In genomic region chr18:71405142-71405806, GRCh38 we compare ENCODE assay signal across 26 cellular contexts.
DNase-seq lines count a peak whose midpoint lies in the region; ATAC-seq, FAIRE-seq and TF ChIP-seq lines count a peak whose summit lies in the region.
"Had no signal": no experiment of that assay in that cellular context is flagged by ENCODE, and none has a peak within 500 bp of the region (broad histone marks: within the 10 kb centered on the region; RNA-seq: fewer than 3 reads in every experiment).

No MANE protein-coding gene starts in this region.

- no peak overlapping the region for H2BK5ac ChIP-seq in neuronal stem cell (ENCODE audit: low read length)

- H3K79me1 ChIP-seq in neuronal stem cell (ENCODE audit: low read depth, low read length), result no peaks in the 10 kb centered on the region

- ATAC-seq in left lung, result no peak
- ATAC-seq: GM12878 had no signal

- H4K91ac ChIP-seq in neuronal stem cell (ENCODE audit: low read depth, low read length, poor library complexity), result no peak overlapping the region

- FAIRE-seq in small intestine (lab: Jason Lieb, UNC), result no peak
- FAIRE-seq: GM12878, RCC 7860 had no signal

- H3K18ac ChIP-seq in neuronal stem cell (ENCODE audit: low read length), result no peak overlapping the region

- H4K8ac ChIP-seq in neuronal stem cell (ENCODE audit: low read depth, low read length), result no peak overlapping the region

- H3K9me3 ChIP-seq in OCI-LY3 (ENCODE audit: insufficient read depth, low read length), result no peaks in the 10 kb centered on the region
- no peaks in the 10 kb centered on the region for H3K9me3 ChIP-seq in neuronal stem cell (replicated peaks in 1 of 2; ENCODE audit: control insufficient read depth in 2 of 2, insufficient read depth in 1 of 2, low read depth in 1 of 2, low read length in 2 of 2)
- no peaks in the 10 kb centered on the region for H3K9me3 ChIP-seq in left lung
- H3K9me3 ChIP-seq in small intestine (ENCODE audit: control insufficient read depth, low read depth), result no peaks in the 10 kb centered on the region
- H3K9me3 ChIP-seq: BLaER1, HAP-1, MG63, SK-N-SH had no signal

- H3K9ac ChIP-seq in OCI-LY3 (ENCODE audit: low read length) (no peak overlapping the region), neuronal stem cell (ENCODE audit: low read depth, low read length, poor library complexity) (no peak overlapping the region)
- H3K9ac ChIP-seq: BLaER1, SK-N-SH had no signal

- no peak overlapping the region for H3K14ac ChIP-seq in neuronal stem cell (ENCODE audit: low read length)

- no peaks in the 10 kb centered on the region for H3K36me3 ChIP-seq in OCI-LY3 (replicated peaks; ENCODE audit: low read depth, low read length)
- H3K36me3 ChIP-seq in neuronal stem cell (replicated peaks in 1 of 2; ENCODE audit: control insufficient read depth in 2 of 2, insufficient read depth in 2 of 2, low read length in 2 of 2), result no peaks in the 10 kb centered on the region
- no peaks in the 10 kb centered on the region for H3K36me3 ChIP-seq in left lung
- no peaks in the 10 kb centered on the region for H3K36me3 ChIP-seq in small intestine (ENCODE audit: control insufficient read depth in 2 of 2, insufficient read depth in 2 of 2, low read length in 2 of 2)
- H3K36me3 ChIP-seq: BLaER1, HAP-1, MG63 had no signal

- no peak overlapping the region for H3K23ac ChIP-seq in neuronal stem cell (ENCODE audit: low read depth, low read length, poor library complexity)

- intact Hi-C loops in left lung (cut with DNase I), result no loop called here

- H3K27ac ChIP-seq in OCI-LY3 (ENCODE audit: low read length) (no peak overlapping the region), neuronal stem cell (replicated peaks; ENCODE audit: low read length) (no peak overlapping the region), left lung (no peak overlapping the region), small intestine (ENCODE audit: low read depth in 1 of 2, low read length in 1 of 2) (no peak overlapping the region)
- H3K27ac ChIP-seq: BLaER1 had no signal

- H2AK5ac ChIP-seq in neuronal stem cell (ENCODE audit: low read depth, low read length), result no peak overlapping the region

- no peak overlapping the region for H3K4me3 ChIP-seq in OCI-LY3 (ENCODE audit: low read length)
- no peak overlapping the region for H3K4me3 ChIP-seq in neuronal stem cell (ENCODE audit: low read length in 2 of 2)
- H3K4me3 ChIP-seq in left lung, result no peak overlapping the region
- no peak overlapping the region for H3K4me3 ChIP-seq in small intestine (ENCODE audit: low read depth in 1 of 2, low read length in 2 of 2)
- H3K4me3 ChIP-seq: BLaER1, GM12878, HAP-1, MG63 had no signal

- H3K4me2 ChIP-seq in OCI-LY3 (ENCODE audit: low read length) (no peak overlapping the region), neuronal stem cell (ENCODE audit: insufficient read depth, low read length, poor library complexity, severe bottlenecking) (no peak overlapping the region)
- H3K4me2 ChIP-seq: BLaER1, SK-N-SH had no signal

- H3K27me3 ChIP-seq in OCI-LY3 (ENCODE audit: low read depth, low read length) (no peaks in the 10 kb centered on the region), neuronal stem cell (ENCODE audit: control insufficient read depth in 3 of 3, insufficient read depth in 3 of 3, low read depth in 1 of 3, low read length in 3 of 3) (no peaks in the 10 kb centered on the region), left lung (no peaks in the 10 kb centered on the region), small intestine (ENCODE audit: control insufficient read depth in 2 of 2, insufficient read depth in 2 of 2, low read length in 2 of 2) (no peaks in the 10 kb centered on the region)
- H3K27me3 ChIP-seq: BLaER1, MG63 had no signal

- no peak for TF ChIP-seq CTCF in OCI-LY3 (IDR thresholded peaks at IDR 0.05; ENCODE audit: low read depth, low read length)
- no peak for TF ChIP-seq CTCF in left lung (IDR thresholded peaks at IDR 0.05)

- no peak overlapping the region for H2BK12ac ChIP-seq in neuronal stem cell (ENCODE audit: low read length)

- H3K79me2 ChIP-seq in OCI-LY3 (ENCODE audit: low read length), result no peaks in the 10 kb centered on the region

- no peak overlapping the region for H2BK15ac ChIP-seq in neuronal stem cell (ENCODE audit: low read length)

- H3K4me1 ChIP-seq in OCI-LY3 (ENCODE audit: low read length) (peaks cover 19% of the 10 kb centered on the region), neuronal stem cell (ENCODE audit: control insufficient read depth in 2 of 2, insufficient read depth in 1 of 2, low read depth in 1 of 2, low read length in 2 of 2) (peaks cover 0 to 3% of the 10 kb centered on the region in 2 donors), left lung (no peaks in the 10 kb centered on the region), small intestine (ENCODE audit: control insufficient read depth in 2 of 2, insufficient read depth in 1 of 2, low read depth in 1 of 2, low read length in 1 of 2) (no peaks in the 10 kb centered on the region)
- H3K4me1 ChIP-seq: BLaER1, HAP-1 had no signal

- no CpG with 5 or more reads among the region's 8 CpGs for WGBS in neuronal stem cell (ENCODE audit: extremely low coverage in 2 of 2, insufficient read length in 2 of 2, insufficient replicate concordance in 1 of 2), 2 donors
- WGBS in small intestine, 3 donors, result 82 to 84% (median 84%) methylated on average over 8 of the region's 8 CpGs

- H2AFZ ChIP-seq in OCI-LY3 (ENCODE audit: low read depth, low read length) (peak overlapping the region; percentile 75), neuronal stem cell (ENCODE audit: low read length) (peak overlapping the region; percentile 47)

- H3K4ac ChIP-seq in neuronal stem cell (ENCODE audit: low read length), result no peak overlapping the region

- H2BK120ac ChIP-seq in neuronal stem cell (ENCODE audit: low read depth, low read length), result no peak overlapping the region

- DNase-seq in NCI-H1436 (lab: John Stamatoyannopoulos, UW), result peak; percentile 13
- DNase-seq in NCI-H1436 treated with DMSO at 0.1 percent for 48 hours (lab: John Stamatoyannopoulos, UW), result no peak
- DNase-seq in NCI-H2107 (lab: John Stamatoyannopoulos, UW), result peak; percentile 15
- DNase-seq in neuronal stem cell (ENCODE audit: low spot score), result no peak
- DNase-seq in putamen (ENCODE audit: low spot score), result no peak
- DNase-seq in left lung, result no peak
- DNase-seq in small intestine, result no peak
- DNase-seq: CD4-positive, CD25-positive, alpha-beta regulatory T cell; DMS153; EL; GDM1; GOT3; HFFc6; KBM-7; MG63; NCI-H2171; NCI-H226; NCI-H524 treated with DMSO at 0.1 percent for 48 hours; OCI-M1; SK-N-SH; SW 1271 had no signal

- H4K20me1 ChIP-seq in OCI-LY3 (ENCODE audit: insufficient read depth, low read length), result no peaks in the 10 kb centered on the region
- H4K20me1 ChIP-seq: BLaER1 had no signal

Comparison
In these comparisons a context has a peak if more than half of its experiments do, and no peak if none do; other contexts are left out.
1. DNase-seq: peak in NCI-H1436 (single experiment) and NCI-H2107 (single experiment); none in NCI-H1436 treated with DMSO at 0.1 percent for 48 hours (single experiment), neuronal stem cell (single experiment), putamen (single experiment), left lung (0 of 2) and small intestine (single experiment).